Comparison of ENCODE assay signal across 25 cellular contexts in the genomic region with DNA sequence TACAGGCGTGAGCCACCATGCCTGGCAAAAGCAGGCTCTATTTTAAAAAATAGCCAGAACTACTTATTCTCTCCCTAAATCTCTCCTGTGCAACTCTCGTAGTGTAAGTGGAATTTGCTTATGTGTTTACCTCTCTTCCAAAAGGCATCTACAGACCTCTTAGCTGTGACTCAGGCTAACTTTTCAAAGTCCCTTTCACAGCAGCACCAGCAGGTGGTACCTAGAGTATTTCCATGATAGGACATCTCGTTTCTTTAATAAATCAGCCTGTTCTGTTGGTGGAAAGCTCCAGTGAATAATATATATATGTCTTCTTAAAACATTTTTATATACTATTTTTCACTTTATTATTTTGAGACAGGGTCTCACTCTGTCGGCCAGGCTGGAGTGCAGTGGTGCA.
DNase-seq lines count a peak whose midpoint lies in the region; ATAC-seq and TF ChIP-seq lines count a peak whose summit lies in the region.
"Had no signal": no experiment of that assay in that cellular context is flagged by ENCODE, and none has a peak within 500 bp of the region (broad histone marks: within the 10 kb centered on the region; RNA-seq: fewer than 3 reads in every experiment).

No MANE protein-coding gene starts in this region.

- no peak overlapping the region for H2AFZ ChIP-seq in GM23248

- DNase-seq in AG04450 (ENCODE audit: low read depth, low spot score) (no peak), GM23248 (peak; percentile 16), SK-MEL-5 (ENCODE audit: low read depth, low spot score) (peak; percentile 6), fibroblast of mammary gland (ENCODE audit: low read depth) (no peak), NK-92 (lab: John Stamatoyannopoulos, UW; ENCODE audit: unreplicated experiment) (no peak), GM10266 (ENCODE audit: extremely low spot score) (no peak), upper lobe of right lung (no peak)
- DNase-seq: activated CD8-positive, alpha-beta memory T cell treated with anti-CD3 and anti-CD28 coated beads, Interleukin-2, amount 50 U/mL, for 48 hours; activated effector memory CD4-positive, alpha-beta T cell treated with anti-CD3 and anti-CD28 coated beads, Interleukin-2, amount 50 U/mL, for 16 hours; activated naive CD8-positive, alpha-beta T cell treated with anti-CD3 and anti-CD28 coated beads, Interleukin-2, amount 50 U/mL, for 24 hours; H7; naive B cell; NCI-H1436 treated with DMSO at 0.1 percent for 48 hours; SJCRH30; T-helper 2 cell; WERI-Rb-1 had no signal

- no peaks in the 10 kb centered on the region for H3K9me3 ChIP-seq in AG04450 (ENCODE audit: control insufficient read depth, insufficient read depth, low read length)
- H3K9me3 ChIP-seq in GM23248 (ENCODE audit: low read depth): no peaks in the 10 kb centered on the region
- H3K9me3 ChIP-seq in upper lobe of right lung: no peaks in the 10 kb centered on the region
- H3K9me3 ChIP-seq: gastroesophageal sphincter, SJCRH30, thoracic aorta had no signal

- H3K9ac ChIP-seq in GM23248: no peak overlapping the region

- CTCF ChIA-PET in AG04450 (lab: Charles Lee): interaction anchor here (4.8 to 8.0 kb wide), 2 partner anchors 58 to 86 kb away, joined by 24 to 46 read pairs; no protein-coding TSS in a partner anchor

- H3K27me3 ChIP-seq in AG04450 (ENCODE audit: control insufficient read depth, insufficient read depth, low read length) (no peaks in the 10 kb centered on the region), GM23248 (replicated peaks; ENCODE audit: insufficient read depth) (no peaks in the 10 kb centered on the region), upper lobe of right lung (no peaks in the 10 kb centered on the region)
- H3K27me3 ChIP-seq: cardiac muscle cell, dorsolateral prefrontal cortex, gastroesophageal sphincter, SJCRH30 had no signal

- ATAC-seq in upper lobe of right lung (no peak), HG03196 (IDR thresholded peaks at IDR 0.05; ENCODE audit: unreplicated experiment) (no peak)
- ATAC-seq: activated naive CD8-positive, alpha-beta T cell treated with anti-CD3 and anti-CD28 coated beads, Interleukin-2, amount 50 U/mL, for 24 hours; gastroesophageal sphincter; Panc1; sciatic nerve; stimulated activated effector memory CD8-positive, alpha-beta T cell treated with anti-CD3 and anti-CD28 coated beads, Interleukin-12 subunit alpha, Interleukin-12 subunit beta, amount 100 ng/mL, for 72 hours had no signal

- no peaks in the 10 kb centered on the region for H3K79me2 ChIP-seq in GM23248 (ENCODE audit: insufficient read depth)

- peaks cover 3% of the 10 kb centered on the region; the same call in 1 of the 2 replicates for H3K4me1 ChIP-seq in GM23248 (ENCODE audit: insufficient read depth)
- no peaks in the 10 kb centered on the region for H3K4me1 ChIP-seq in upper lobe of right lung
- H3K4me1 ChIP-seq: gastroesophageal sphincter had no signal

- intact Hi-C loops in upper lobe of right lung (cut with DNase I): no loop called here

- H3K4me3 ChIP-seq in AG04450 (ENCODE audit: low read depth, low read length): no peak overlapping the region
- H3K4me3 ChIP-seq in GM23248: no peak overlapping the region
- no peak overlapping the region for H3K4me3 ChIP-seq in fibroblast of mammary gland (ENCODE audit: control insufficient read depth, low read depth, low read length)
- H3K4me3 ChIP-seq in upper lobe of right lung: no peak overlapping the region
- H3K4me3 ChIP-seq: cardiac muscle cell, dorsolateral prefrontal cortex, gastroesophageal sphincter, SJCRH30, thoracic aorta had no signal

- WGBS in GM23248 (ENCODE audit: low coverage in 1 of 2, low lambda C conversion rate in 2 of 2, missing lambda C conversion rate in 2 of 2), 2 experiments: 82 to 84% methylated on average over 4 of the region's 4 CpGs

- POLR2A ChIA-PET in AG04450 (lab: Yijun Ruan, JAX): no interaction called here

- no peaks in the 10 kb centered on the region for H3K9me2 ChIP-seq in GM23248 (ENCODE audit: insufficient read depth)

- peak; percentile 17; the same call in 1 of the 2 replicates for TF ChIP-seq CTCF in AG04450 (IDR thresholded peaks at IDR 0.05; ENCODE audit: low read depth, low read length)
- peak; percentile 8 for TF ChIP-seq CTCF in fibroblast of mammary gland (conservative IDR thresholded peaks at IDR 0.05; ENCODE audit: control insufficient read depth, insufficient read depth, low read depth, low read length)
- TF ChIP-seq CTCF in GM10266 (IDR thresholded peaks at IDR 0.05; ENCODE audit: control insufficient read depth, insufficient read depth, low read depth, missing control alignments): no peak
- no peak for TF ChIP-seq CTCF in upper lobe of right lung (IDR thresholded peaks at IDR 0.05)

- in situ Hi-C loops in GM23248 (cut with MboI) (no loop called here), SK-MEL-5 (cut with HindIII; ENCODE audit: low pct_unique_long_range_greater_than_20kb, low sequenced_read_pairs) (no loop called here)

- H3K4me2 ChIP-seq in GM23248 (ENCODE audit: unreplicated experiment): no peak overlapping the region

- H3K36me3 ChIP-seq in GM23248 (ENCODE audit: low read depth) (no peaks in the 10 kb centered on the region; the same call in 1 of the 2 replicates), upper lobe of right lung (peaks cover 3% of the 10 kb centered on the region)
- H3K36me3 ChIP-seq: cardiac muscle cell, SJCRH30 had no signal

- no peaks in the 10 kb centered on the region for H4K20me1 ChIP-seq in GM23248 (ENCODE audit: insufficient read depth)

- H3K27ac ChIP-seq in AG04450 (ENCODE audit: low read depth, low read length) (no peak overlapping the region), GM23248 (no peak overlapping the region), upper lobe of right lung (no peak overlapping the region)
- H3K27ac ChIP-seq: C4-2B, cardiac muscle cell, dorsolateral prefrontal cortex, gastroesophageal sphincter, SJCRH30, thoracic aorta, WERI-Rb-1 had no signal

- H3F3A ChIP-seq in GM23248 (ENCODE audit: insufficient read depth): no peaks in the 10 kb centered on the region

Comparison
In these comparisons a context has a peak if more than half of its experiments do, and no peak if none do; other contexts are left out.
1. DNase-seq: peak in GM23248 (single experiment) and SK-MEL-5 (single experiment); none in AG04450 (single experiment), fibroblast of mammary gland (single experiment), NK-92 (single experiment), GM10266 (single experiment) and upper lobe of right lung (single experiment).
2. CTCF ChIP-seq: peak in AG04450 (single experiment) and fibroblast of mammary gland (single experiment); none in GM10266 (single experiment) and upper lobe of right lung (single experiment).